Comparison of ENCODE assay signal across 8 cellular contexts in the genomic region with DNA sequence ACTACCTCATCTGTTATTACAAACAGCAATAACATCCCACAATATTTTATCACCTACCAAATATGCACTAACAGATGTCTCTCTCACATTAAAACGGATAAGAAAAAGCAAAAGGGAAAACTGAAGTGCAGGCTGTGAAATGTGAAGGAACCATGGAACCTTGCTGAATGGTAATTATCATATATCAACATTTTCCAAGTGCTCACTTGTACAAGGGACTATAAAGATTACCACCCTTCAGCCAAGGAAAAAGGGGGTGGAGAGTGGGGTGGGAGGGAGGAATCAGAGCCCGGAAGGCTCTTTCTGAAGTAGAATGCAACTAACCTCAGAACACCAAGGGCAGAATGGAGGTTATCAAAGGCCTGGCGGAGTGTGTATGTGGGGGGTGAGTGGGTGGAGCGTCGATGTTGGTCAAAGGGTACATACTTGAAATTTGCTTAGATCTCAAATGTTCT. TPM values are rescaled to one million over a fixed set of nuclear protein-coding genes. Genes with fewer than 3 reads are reported as not detected.
DNase-seq lines count a peak whose midpoint lies in the region; ATAC-seq and TF ChIP-seq lines count a peak whose summit lies in the region.

No MANE protein-coding gene starts in this region.

- no peaks in the 10 kb centered on the region for H3K36me3 Mint-ChIP-seq in neural crest cell (ENCODE audit: low read depth)

- DNase-seq in NCI-H748 (lab: John Stamatoyannopoulos, UW; ENCODE audit: unreplicated experiment), result peak; percentile 30
- DNase-seq in NCI-H748 treated with DMSO at 0.1 percent for 48 hours (lab: John Stamatoyannopoulos, UW), result no peak
- no peak for DNase-seq in WERI-Rb-1
- no peak for DNase-seq in neural crest cell (ENCODE audit: low read depth, low spot score)
- DNase-seq in NK-92 treated with Interleukin-12 subunit alpha and Interleukin-12 subunit beta, amount 100 ng/mL, for 24 hours (lab: John Stamatoyannopoulos, UW), result no peak

- H3K4me1 ChIP-seq in endocrine pancreas (ENCODE audit: control insufficient read depth, insufficient read depth, low read length), result no peaks in the 10 kb centered on the region

- H3K27ac ChIP-seq in WERI-Rb-1, result no peak overlapping the region

- H3K4me1 Mint-ChIP-seq in neural crest cell, result peaks cover 11% of the 10 kb centered on the region

- H3K36me3 ChIP-seq in WERI-Rb-1, result peaks cover 7% of the 10 kb centered on the region; the same call in 1 of the 2 replicates
- H3K36me3 ChIP-seq in endocrine pancreas (ENCODE audit: control insufficient read depth, insufficient read depth, low read length), result no peaks in the 10 kb centered on the region

- no peak overlapping the region for H3K9ac ChIP-seq in endocrine pancreas (ENCODE audit: control insufficient read depth, insufficient read depth, low read length)

- H3K27ac Mint-ChIP-seq in neural crest cell (ENCODE audit: unreplicated experiment), result no peak overlapping the region

- peaks cover 8% of the 10 kb centered on the region for H3K9me3 ChIP-seq in WERI-Rb-1 (ENCODE audit: severe bottlenecking)
- H3K9me3 ChIP-seq in endocrine pancreas (ENCODE audit: control insufficient read depth, low read length), result no peaks in the 10 kb centered on the region

- H3K9me3 Mint-ChIP-seq in neural crest cell, result peaks cover 3% of the 10 kb centered on the region

- no peaks in the 10 kb centered on the region for H3K27me3 Mint-ChIP-seq in neural crest cell (ENCODE audit: low read depth)

- H3K4me3 Mint-ChIP-seq in neural crest cell, result peak overlapping the region; percentile 95

- TF ChIP-seq CTCF in WERI-Rb-1 (IDR thresholded peaks at IDR 0.05; ENCODE audit: low read depth, low read length) (no peak), neural crest cell (conservative IDR thresholded peaks at IDR 0.05) (no peak)

- ATAC-seq in HG03354 (IDR thresholded peaks at IDR 0.05; ENCODE audit: poor library complexity, severe bottlenecking, unreplicated experiment), result no peak
- no peak for ATAC-seq in GM19395 (IDR thresholded peaks at IDR 0.05; ENCODE audit: unreplicated experiment)

- H3K4me3 ChIP-seq in WERI-Rb-1 (ENCODE audit: low read depth, low read length) (peak overlapping the region; percentile 98), endocrine pancreas (ENCODE audit: control insufficient read depth, insufficient read depth, low read length) (peak overlapping the region; percentile 97)

- H3K27me3 ChIP-seq in WERI-Rb-1 (ENCODE audit: insufficient read depth, low read depth, severe bottlenecking) (no peaks in the 10 kb centered on the region), endocrine pancreas (ENCODE audit: control insufficient read depth, insufficient read depth, low read length) (no peaks in the 10 kb centered on the region)

RNA-seq across cellular contexts. Expression of a gene that starts 1.2 kb away (rescaled TPM):
- total RNA-seq in neural crest cell, result 71.1 and 73.4 TPM in 2 replicates
